10 cellular contexts compared by ENCODE assay signal in genomic region chr7:74482629-74483401, GRCh38. TPM values are rescaled to one million over a fixed set of nuclear protein-coding genes. Genes with fewer than 3 reads are reported as not detected.
DNase-seq lines count a peak whose midpoint lies in the region; ATAC-seq, FAIRE-seq and TF ChIP-seq lines count a peak whose summit lies in the region.
"Had no signal": no experiment of that assay in that cellular context is flagged by ENCODE, and none has a peak within 500 bp of the region (broad histone marks: within the 10 kb centered on the region; RNA-seq: fewer than 3 reads in every experiment).

No MANE protein-coding gene starts in this region.

- H3K9me3 ChIP-seq in right cardiac atrium (ENCODE audit: control insufficient read depth, low read length) (no peaks in the 10 kb centered on the region), stomach smooth muscle (ENCODE audit: control insufficient read depth in 2 of 2, low read length in 2 of 2) (no peaks in the 10 kb centered on the region)

- H3K27me3 ChIP-seq in right cardiac atrium (ENCODE audit: control insufficient read depth, insufficient read depth) (no peaks in the 10 kb centered on the region), stomach smooth muscle (ENCODE audit: control insufficient read depth in 1 of 2, insufficient read depth in 2 of 2, low read length in 2 of 2) (no peaks in the 10 kb centered on the region)

- H3K27ac Mint-ChIP-seq in naive thymus-derived CD8-positive, alpha-beta T cell, result no peak overlapping the region

- peak; percentile 63 for DNase-seq in H54 (ENCODE audit: insufficient read length, low spot score)
- DNase-seq in SW480 (ENCODE audit: low spot score), result peak; percentile 99
- DNase-seq in right cardiac atrium, result peak in 2 of 3 donors; percentile 9 to 19
- no peak for DNase-seq in COLO829 (ENCODE audit: low spot score)
- DNase-seq in naive thymus-derived CD8-positive, alpha-beta T cell, result no peak
- DNase-seq in DMS 273 (lab: John Stamatoyannopoulos, UW; ENCODE audit: unreplicated experiment), result no peak
- DNase-seq in effector CD4-positive, alpha-beta T cell, result no peak
- DNase-seq: activated CD4-positive, CD25-positive, alpha-beta regulatory T cell treated with anti-CD3 and anti-CD28 coated beads, Interleukin-2, amount 50 U/mL, for 72 hours; stimulated activated CD4-positive, alpha-beta T cell treated with anti-CD3 and anti-CD28 coated beads, Interleukin-4, amount 100 ng/mL, for 24 hours had no signal

- no peaks in the 10 kb centered on the region for H3K9me3 Mint-ChIP-seq in naive thymus-derived CD8-positive, alpha-beta T cell

- no peak for ATAC-seq in right cardiac atrium
- no peak for ATAC-seq in naive thymus-derived CD8-positive, alpha-beta T cell

- 71% methylated on average over 16 of the region's 16 CpGs for WGBS in right cardiac atrium

- peaks cover 4 to 18% (median 4%) of the 10 kb centered on the region in 4 donors for H3K4me1 Mint-ChIP-seq in naive thymus-derived CD8-positive, alpha-beta T cell

- H3K9ac ChIP-seq in stomach smooth muscle (ENCODE audit: low read length in 2 of 2), result peak overlapping the region; percentile 10 to 21

- H3K4me3 ChIP-seq in right cardiac atrium (ENCODE audit: low read length) (no peak overlapping the region), stomach smooth muscle (ENCODE audit: low read length in 2 of 2) (no peak overlapping the region)

- H3K36me3 ChIP-seq in stomach smooth muscle (ENCODE audit: control insufficient read depth in 2 of 2, insufficient read depth in 2 of 2, low read length in 2 of 2), result no peaks in the 10 kb centered on the region

- no peak for FAIRE-seq in H54 (lab: Jason Lieb, UNC)

- H3K27ac ChIP-seq in right cardiac atrium (ENCODE audit: low read length) (peak overlapping the region; percentile 87), stomach smooth muscle (ENCODE audit: low read length) (peak overlapping the region; percentile 98)

- POLR2A ChIA-PET in naive thymus-derived CD8-positive, alpha-beta T cell (lab: Charles Lee), result no interaction called here

- TF ChIP-seq POLR2A in H54 (IDR thresholded peaks at IDR 0.05; ENCODE audit: low read depth, low read length), result no peak

- peaks cover 7% of the 10 kb centered on the region for H3K4me1 ChIP-seq in right cardiac atrium (ENCODE audit: control insufficient read depth, insufficient read depth, low read length)
- H3K4me1 ChIP-seq in stomach smooth muscle (ENCODE audit: control insufficient read depth, insufficient read depth, low read length), result peaks cover 64% of the 10 kb centered on the region

- H3K36me3 Mint-ChIP-seq in naive thymus-derived CD8-positive, alpha-beta T cell, result no peaks in the 10 kb centered on the region

- intact Hi-C loops in right cardiac atrium (cut with DNase I), result no loop called here

- H3K27me3 Mint-ChIP-seq in naive thymus-derived CD8-positive, alpha-beta T cell, result peaks cover 11 to 22% (median 11%) of the 10 kb centered on the region in 5 donors

- H3K4me3 Mint-ChIP-seq in naive thymus-derived CD8-positive, alpha-beta T cell, result no peak overlapping the region

RNA-seq across cellular contexts. Expression of gene GTF2IRD1, which starts 29.1 kb away (rescaled TPM):
- 10 to 100 TPM; 18.9 to 29.9 (median 21.4) TPM for total RNA-seq in right cardiac atrium
- polyA plus RNA-seq in right cardiac atrium, result 10.6 TPM
- total RNA-seq in naive thymus-derived CD8-positive, alpha-beta T cell, result 1 to 10 TPM; 1.3 to 1.8 TPM
- polyA plus RNA-seq in naive thymus-derived CD8-positive, alpha-beta T cell, result not detected

Comparison
In these comparisons a context has a peak if more than half of its experiments do, and no peak if none do; other contexts are left out.
1. DNase-seq: peak in H54 (single experiment), SW480 (single experiment) and right cardiac atrium (2 of 3); none in COLO829 (single experiment), naive thymus-derived CD8-positive, alpha-beta T cell (0 of 10), DMS 273 (single experiment) and effector CD4-positive, alpha-beta T cell (single experiment).
2. RNA of gene GTF2IRD1, which starts 29.1 kb away (total RNA-seq): 18.9 to 29.9 TPM in right cardiac atrium; 1.3 to 1.8 TPM in naive thymus-derived CD8-positive, alpha-beta T cell; every median in the first group is over 4 times any median in the second.